In genomic region chr5:60958712-60959111, GRCh38 we compare ENCODE assay signal across 4 cellular contexts.
"Had no signal": no experiment of that assay in that cellular context is flagged by ENCODE, and none has a peak within 500 bp of the region (broad histone marks: within the 10 kb centered on the region; RNA-seq: fewer than 3 reads in every experiment).

No MANE protein-coding gene starts in this region.

- H3K4me2 ChIP-seq: GM23338 had no signal

- H2AFZ ChIP-seq: GM23338 had no signal

- H3K4me3 ChIP-seq: GM23338 had no signal

- ATAC-seq: GM23338, HepG2 had no signal

- DNase-seq: H9 had no signal

- FAIRE-seq: H1, HepG2 had no signal
